In the genomic region with DNA sequence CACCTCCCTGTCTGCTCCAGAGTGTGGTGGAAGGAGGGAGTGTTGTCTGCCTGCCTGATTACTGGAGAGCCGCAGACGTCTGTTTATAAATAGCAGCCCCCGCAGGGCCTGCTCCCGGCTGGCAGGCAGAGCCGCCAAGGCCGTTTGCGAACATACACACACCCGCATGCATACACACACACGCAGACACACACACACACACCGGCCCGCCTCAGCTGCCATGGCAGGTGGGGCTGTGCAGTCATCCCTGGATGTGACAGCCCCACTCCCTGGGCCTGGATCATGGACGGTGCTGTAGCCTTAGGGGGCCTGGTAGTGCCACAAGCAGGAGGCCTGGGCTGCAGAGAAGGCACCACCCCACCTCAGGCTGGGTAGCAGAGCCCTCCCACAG, we compare ENCODE assay signal across 1 cellular context.
TF ChIP-seq lines count a peak whose summit lies in the region.

No MANE protein-coding gene starts in this region.

TF ChIP-seq in K562, 482 proteins besides CTCF, POLR2A, EP300 and RAD21:
- no peak for TF ChIP-seq ZNF696 (CRISPR knock-in tag; conservative IDR thresholded peaks at IDR 0.05)
- no peak for TF ChIP-seq HDGF (IDR thresholded peaks at IDR 0.05)
- TF ChIP-seq SMAD4 (CRISPR knock-in tag; conservative IDR thresholded peaks at IDR 0.05) = 0 out of 2 replicates have a peak, but pooled peaks have one; percentile 26
- no peak for TF ChIP-seq BACH1 (tag; IDR thresholded peaks at IDR 0.05)
